16 cellular contexts compared by ENCODE assay signal in the genomic region with DNA sequence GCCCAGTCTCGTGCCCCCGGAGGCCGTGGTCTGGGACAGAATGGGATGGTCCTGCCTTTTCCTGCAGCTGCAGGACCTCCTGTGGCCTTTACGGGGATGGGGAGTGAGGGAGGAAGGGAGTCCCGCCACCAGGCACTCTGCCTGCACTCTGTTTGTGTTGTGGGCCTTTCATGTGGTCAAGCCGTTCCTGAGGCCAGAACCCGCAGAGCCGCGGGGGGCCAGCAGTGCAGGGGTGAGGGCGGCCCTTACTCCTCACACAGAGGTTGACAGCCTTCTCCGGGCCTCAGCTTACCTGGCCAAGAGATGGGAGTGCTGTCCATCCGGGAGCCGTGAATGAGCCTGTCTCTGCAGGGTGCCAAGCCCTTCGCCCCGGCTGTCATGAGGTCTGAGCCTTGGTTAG.
"Had no signal": no experiment of that assay in that cellular context is flagged by ENCODE, and none has a peak within 500 bp of the region (broad histone marks: within the 10 kb centered on the region; RNA-seq: fewer than 3 reads in every experiment).

No MANE protein-coding gene starts in this region.

- H3K4me1 ChIP-seq: lower lobe of right lung had no signal

- H3K4me3 ChIP-seq: esophagus muscularis mucosa, heart right ventricle, lower lobe of right lung, thyroid gland had no signal

- DNase-seq: activated CD4-positive, alpha-beta T cell treated with anti-CD3 and anti-CD28 coated beads, Interleukin-2, amount 10 ng/mL, durations not matched to agents 7 days and 5 days; activated CD8-positive, alpha-beta T cell treated with anti-CD3 and anti-CD28 coated beads, Interleukin-2, amount 10 ng/mL, durations not matched to agents 7 days and 5 days; activated naive CD4-positive, alpha-beta T cell treated with anti-CD3 and anti-CD28 coated beads for 36 hours; activated T-cell treated with anti-CD3 and anti-CD28 coated beads, Interleukin-2, amount 50 U/mL, for 24 hours; effector memory CD4-positive, alpha-beta T cell; heart right ventricle; immature natural killer cell; lower lobe of right lung; natural killer cell; stimulated activated CD4-positive, alpha-beta T cell treated with anti-CD3 and anti-CD28 coated beads, Interleukin-12 subunit alpha, Interleukin-12 subunit beta, amount 100 ng/mL, for 4 hours; stimulated activated CD4-positive, alpha-beta T cell treated with anti-CD3 and anti-CD28 coated beads, Interleukin-1b, Interleukin-23, amount 100 ng/mL, for 48 hours; stimulated activated CD8-positive, alpha-beta memory T cell treated with anti-CD3 and anti-CD28 coated beads, Interleukin-4, amount 100 ng/mL, for 48 hours; stimulated activated naive CD4-positive, alpha-beta T cell; T-helper 9 cell; thyroid gland had no signal

- H3K27ac ChIP-seq: esophagus muscularis mucosa, heart right ventricle, lower lobe of right lung, thyroid gland had no signal

- ATAC-seq: activated CD8-positive, alpha-beta T cell treated with anti-CD3 and anti-CD28 coated beads, Interleukin-2, amount 10 ng/mL, durations not matched to agents 7 days and 5 days; heart right ventricle; lower lobe of right lung; natural killer cell had no signal

- H3K36me3 ChIP-seq: heart right ventricle, lower lobe of right lung, thyroid gland had no signal

- H3K27me3 ChIP-seq: esophagus muscularis mucosa, thyroid gland had no signal

- H3K9me3 ChIP-seq: lower lobe of right lung, thyroid gland had no signal
